Comparison of ENCODE assay signal across 9 cellular contexts in genomic region chr6:16316741-16317251, GRCh38.
A peak's percentile ranks its signal among the peaks of the same experiment; 100 is the strongest.
DNase-seq lines count a peak whose midpoint lies in the region; ATAC-seq and TF ChIP-seq lines count a peak whose summit lies in the region.
"Had no signal": no experiment of that assay in that cellular context is flagged by ENCODE, and none has a peak within 500 bp of the region (broad histone marks: within the 10 kb centered on the region; RNA-seq: fewer than 3 reads in every experiment).

No MANE protein-coding gene starts in this region.

- peaks cover 27% of the 10 kb centered on the region for H3K9me1 ChIP-seq in IMR-90 (ENCODE audit: insufficient read depth, low read length)

- no peaks in the 10 kb centered on the region for H3K9me3 ChIP-seq in IMR-90 (ENCODE audit: control insufficient read depth, insufficient read depth, low read length)

- no peak overlapping the region; the same call in 1 of the 2 replicates for H3K4me2 ChIP-seq in IMR-90 (ENCODE audit: low read depth, low read length)

- in situ Hi-C loops in IMR-90 (cut with MboI; ENCODE audit: low sequenced_read_pairs) = no loop called here

- no peak overlapping the region for H2BK20ac ChIP-seq in IMR-90 (ENCODE audit: low read depth, low read length)

- no peak overlapping the region for H2BK120ac ChIP-seq in IMR-90 (ENCODE audit: low read depth, low read length)

- peak; percentile 4; the same call in 1 of the 2 replicates for ATAC-seq in IMR-90 (ENCODE audit: low read depth)
- ATAC-seq in HG03045 (IDR thresholded peaks at IDR 0.05; ENCODE audit: unreplicated experiment) = no peak

- no peak overlapping the region for H4K5ac ChIP-seq in IMR-90 (ENCODE audit: low read depth, low read length)

- intact Hi-C loops in IMR-90 (cut with micrococcal nuclease) = no loop called here

- TF ChIP-seq CTCF in IMR-90 (conservative IDR thresholded peaks at IDR 0.05; ENCODE audit: low read depth, low read length) = peak; percentile 77

- DNase-seq in NCI-H1417 (lab: John Stamatoyannopoulos, UW) (peak in 2 of 3 experiments; percentile 38 to 43), NCI-H1417 treated with DMSO at 0.1 percent for 48 hours (lab: John Stamatoyannopoulos, UW) (no peak), IMR-90 (peak; percentile 89), SW 1271 (lab: John Stamatoyannopoulos, UW) (peak; percentile 32 to 67), epithelial cell of prostate (ENCODE audit: low read depth, low spot score) (no peak), renal cortical epithelial cell (ENCODE audit: low read depth) (peak; percentile 61), NCI-H128 (lab: John Stamatoyannopoulos, UW; ENCODE audit: unreplicated experiment) (no peak)
- DNase-seq: activated naive CD8-positive, alpha-beta T cell treated with anti-CD3 and anti-CD28 coated beads, Interleukin-2, amount 10 ng/mL, durations not matched to agents 7 days and 5 days had no signal

- peak overlapping the region; percentile 77; the same call in 1 of the 2 replicates for H2AK5ac ChIP-seq in IMR-90 (ENCODE audit: low read depth, low read length)

- H4K8ac ChIP-seq in IMR-90 (ENCODE audit: low read depth in 2 of 2, low read length in 2 of 2) = no peak overlapping the region

- peak; percentile 49 for TF ChIP-seq RAD21 in IMR-90 (IDR thresholded peaks at IDR 0.05; ENCODE audit: low read length)

- peaks cover 0 to 23% of the 10 kb centered on the region in 2 experiments; a peak in 2 of 4 replicates for H3K79me1 ChIP-seq in IMR-90 (ENCODE audit: low read depth in 1 of 2, low read length in 2 of 2)

- H2AFZ ChIP-seq in IMR-90 (replicated peaks; ENCODE audit: low read length, poor library complexity) = peak overlapping the region; percentile 73

- H2BK15ac ChIP-seq in IMR-90 (ENCODE audit: low read depth, low read length) = no peak overlapping the region; the same call in 2 of the 3 replicates

- H3K18ac ChIP-seq in IMR-90 (ENCODE audit: low read depth, low read length) = no peak overlapping the region

- H3K56ac ChIP-seq in IMR-90 (ENCODE audit: extremely low read depth, insufficient read depth, low read length) = no peak overlapping the region

- H2BK5ac ChIP-seq in IMR-90 (ENCODE audit: low read depth, low read length, poor library complexity, severe bottlenecking) = no peak overlapping the region

- dilution Hi-C loops in IMR-90 (cut with HindIII; ENCODE audit: low sequenced_read_pairs, unreplicated experiment) = no loop called here

- no peak overlapping the region for H3K4me3 ChIP-seq in IMR-90 (ENCODE audit: insufficient read depth, low read depth, low read length)

- no TSS peak for BruUV-seq in IMR-90 (replicated peaks; lab: Mats Ljungman, UMichigan)

- no peak overlapping the region for H3K14ac ChIP-seq in IMR-90 (replicated peaks; ENCODE audit: low read depth, low read length)

- no peak overlapping the region for H3K27ac ChIP-seq in IMR-90 (ENCODE audit: insufficient read depth, low read length)
- H3K27ac ChIP-seq in epithelial cell of prostate = peak overlapping the region; percentile 31

- peaks cover 27% of the 10 kb centered on the region for H4K20me1 ChIP-seq in IMR-90 (ENCODE audit: insufficient read depth, low read length)

- no peak overlapping the region for H4K91ac ChIP-seq in IMR-90 (ENCODE audit: insufficient read depth, low read depth, low read length)

- peaks cover 2% of the 10 kb centered on the region; the same call in 1 of the 2 replicates for H3K36me3 ChIP-seq in IMR-90 (ENCODE audit: control insufficient read depth, insufficient read depth, low read length)

- H3K9ac ChIP-seq in IMR-90 (ENCODE audit: low read depth, low read length) = no peak overlapping the region

- CTCF ChIA-PET in IMR-90 (lab: Yijun Ruan, JAX) = interaction anchor here (0.7 to 1.4 kb wide), 4 partner anchors 8 to 28 kb away, joined by 3 to 4 read pairs (median 4); no protein-coding TSS in a partner anchor

- no peak for TF ChIP-seq POLR2A in IMR-90 (IDR thresholded peaks at IDR 0.05; ENCODE audit: low read depth, low read length)

- POLR2A ChIA-PET in IMR-90 (lab: Charles Lee; ENCODE audit: unreplicated experiment) = no interaction called here

- WGBS in IMR-90 (ENCODE audit: extremely low coverage in 2 of 2, insufficient read length in 1 of 2), 2 experiments = no CpG with 5 or more reads among the region's 7 CpGs

- no peak overlapping the region for H3K23ac ChIP-seq in IMR-90 (ENCODE audit: low read depth, low read length)

- peaks cover 21% of the 10 kb centered on the region for H3K4me1 ChIP-seq in IMR-90 (ENCODE audit: control insufficient read depth, insufficient read depth, low read length)

- no peaks in the 10 kb centered on the region for H3K27me3 ChIP-seq in IMR-90 (ENCODE audit: control insufficient read depth, insufficient read depth, low read length)

- no peak overlapping the region for H3K4ac ChIP-seq in IMR-90 (ENCODE audit: low read depth, low read length)

- H2AK9ac ChIP-seq in IMR-90 (replicated peaks; ENCODE audit: low read depth, low read length, poor library complexity) = no peak overlapping the region

TF ChIP-seq in IMR-90, 13 proteins besides CTCF, POLR2A, EP300 and RAD21:
- TF ChIP-seq SMC3 (IDR thresholded peaks at IDR 0.05; ENCODE audit: low read depth, low read length) (peak; percentile 39), FOS (IDR thresholded peaks at IDR 0.05; ENCODE audit: low read depth, low read length) (0 out of 2 replicates have a peak, but pooled peaks have one; percentile 20), NFE2L2 (IDR thresholded peaks at IDR 0.05; ENCODE audit: low read depth, low read length) (no peak), MXI1 (IDR thresholded peaks at IDR 0.05; ENCODE audit: borderline replicate concordance, low read depth, low read length) (no peak), ELK1 (IDR thresholded peaks at IDR 0.05; ENCODE audit: borderline replicate concordance, low read depth, low read length) (no peak), RCOR1 (IDR thresholded peaks at IDR 0.05; ENCODE audit: insufficient replicate concordance, low read length) (no peak), RFX5 (IDR thresholded peaks at IDR 0.05; ENCODE audit: low read depth, low read length) (no peak; the same call in 1 of the 2 replicates), BHLHE40 (IDR thresholded peaks at IDR 0.05; ENCODE audit: low read depth, low read length) (0 out of 2 replicates have a peak, but pooled peaks have one; percentile 34), MAFK (IDR thresholded peaks at IDR 0.05; ENCODE audit: low read depth, low read length) (peak; percentile 31; the same call in 1 of the 2 replicates)

Comparison
In these comparisons a context has a peak if more than half of its experiments do, and no peak if none do; other contexts are left out.
1. DNase-seq: peak in NCI-H1417 (2 of 3), IMR-90 (single experiment), SW 1271 (2 of 2) and renal cortical epithelial cell (single experiment); none in NCI-H1417 treated with DMSO at 0.1 percent for 48 hours (single experiment), epithelial cell of prostate (single experiment) and NCI-H128 (single experiment).